In genomic region chr15:93028632-93029612, GRCh38 we compare ENCODE assay signal across 8 cellular contexts.
DNase-seq lines count a peak whose midpoint lies in the region; ATAC-seq and TF ChIP-seq lines count a peak whose summit lies in the region.

No MANE protein-coding gene starts in this region.

- no peak for ATAC-seq in GM18498 (IDR thresholded peaks at IDR 0.05; ENCODE audit: unreplicated experiment)

- no peak overlapping the region for H3K4me3 ChIP-seq in AG09309 (ENCODE audit: control insufficient read depth, low read depth, low read length)
- peak overlapping the region in 1 of 2 donors; percentile 1 for H3K4me3 ChIP-seq in right atrium auricular region

- no peaks in the 10 kb centered on the region for H3K9me3 ChIP-seq in right atrium auricular region

- peaks cover 0 to 64% of the 10 kb centered on the region in 2 donors for H3K4me1 ChIP-seq in right atrium auricular region

- peak overlapping the region; percentile 79 to 91 for H3K27ac ChIP-seq in right atrium auricular region

- peaks cover 30% of the 10 kb centered on the region for H3K36me3 ChIP-seq in right atrium auricular region

- H3K27me3 ChIP-seq in right atrium auricular region = no peaks in the 10 kb centered on the region

- peak; percentile 96 for DNase-seq in AG09309 (ENCODE audit: low read depth)
- DNase-seq in HS-5 (ENCODE audit: low read depth) = peak; percentile 67
- peak in 52 of 58 donors; percentile 37 to 90 (median 72) for DNase-seq in anterior cingulate cortex (lab: John Stamatoyannopoulos, UW)
- peak; percentile 94 for DNase-seq in right atrium auricular region (ENCODE audit: low spot score)
- peak; percentile 87 for DNase-seq in renal cortical epithelial cell (ENCODE audit: low read depth)
- no peak for DNase-seq in UCSD-AML1 (lab: John Stamatoyannopoulos, UW; ENCODE audit: unreplicated experiment)
- DNase-seq in Kasumi-1 (lab: John Stamatoyannopoulos, UW) = no peak

- TF ChIP-seq CTCF in AG09309 (IDR thresholded peaks at IDR 0.05; ENCODE audit: control insufficient read depth, insufficient read depth, low read depth, low read length, missing control alignments) = no peak
- no peak for TF ChIP-seq CTCF in right atrium auricular region (IDR thresholded peaks at IDR 0.05)

Comparison
In these comparisons a context has a peak if more than half of its experiments do, and no peak if none do; other contexts are left out.
1. DNase-seq: peak in AG09309 (single experiment), HS-5 (single experiment), anterior cingulate cortex (52 of 58), right atrium auricular region (single experiment) and renal cortical epithelial cell (single experiment); none in UCSD-AML1 (single experiment) and Kasumi-1 (0 of 2).